In genomic region chr12:64633940-64634337, GRCh38 we compare ENCODE assay signal across 8 cellular contexts. TPM values are rescaled to one million over a fixed set of nuclear protein-coding genes. Genes with fewer than 3 reads are reported as not detected.
DNase-seq lines count a peak whose midpoint lies in the region; ATAC-seq, FAIRE-seq and TF ChIP-seq lines count a peak whose summit lies in the region.

No MANE protein-coding gene starts in this region.

- H3K27me3 ChIP-seq in IMR-90 (ENCODE audit: control insufficient read depth, insufficient read depth, low read length) (no peaks in the 10 kb centered on the region), K562 (ENCODE audit: control insufficient read depth in 2 of 2, insufficient read depth in 2 of 2, low read length in 2 of 2) (no peaks in the 10 kb centered on the region)

- no peak overlapping the region for H3K14ac ChIP-seq in IMR-90 (replicated peaks; ENCODE audit: low read depth, low read length)

- in situ Hi-C loops in IMR-90 (cut with MboI; ENCODE audit: low sequenced_read_pairs): no loop called here
- in situ Hi-C loops in K562 (cut with MboI): no loop called here

- H3K4me2 ChIP-seq in IMR-90 (ENCODE audit: low read depth, low read length) (no peak overlapping the region), K562 (ENCODE audit: insufficient read depth, low read length) (no peak overlapping the region)

- no peak overlapping the region for H4K8ac ChIP-seq in IMR-90 (ENCODE audit: low read depth in 2 of 2, low read length in 2 of 2)

- TF ChIP-seq POLR2A in IMR-90 (IDR thresholded peaks at IDR 0.05; ENCODE audit: low read depth, low read length): no peak
- no peak for TF ChIP-seq POLR2A in K562 (conservative IDR thresholded peaks at IDR 0.05)

- CTCF ChIA-PET in IMR-90 (lab: Yijun Ruan, JAX): interaction anchor here (0.6 to 0.7 kb wide), 2 partner anchors 9 to 65 kb away, joined by 3 to 6 read pairs; no protein-coding TSS in a partner anchor
- CTCF ChIA-PET in K562 (lab: Yijun Ruan, JAX; ENCODE audit: low intra/inter-chr PET ratio): no interaction called here

- H3K9ac ChIP-seq in IMR-90 (ENCODE audit: low read depth, low read length) (no peak overlapping the region), K562 (ENCODE audit: insufficient read depth in 1 of 2, low read depth in 2 of 2, low read length in 2 of 2) (no peak overlapping the region)

- H3K79me1 ChIP-seq in IMR-90 (ENCODE audit: low read depth in 1 of 2, low read length in 2 of 2): peaks cover 40 to 86% of the 10 kb centered on the region in 2 experiments

- no peak for TF ChIP-seq EP300 in K562 (IDR thresholded peaks at IDR 0.05; ENCODE audit: low read length)

- peaks cover 77% of the 10 kb centered on the region for H3K79me2 ChIP-seq in K562 (ENCODE audit: control insufficient read depth, insufficient read depth, low read length)

- H3K4me1 ChIP-seq in IMR-90 (ENCODE audit: control insufficient read depth, insufficient read depth, low read length) (peaks cover 13% of the 10 kb centered on the region), K562 (replicated peaks in 1 of 2; ENCODE audit: control insufficient read depth in 2 of 2, insufficient read depth in 2 of 2, low read length in 2 of 2) (peaks cover 4 to 30% of the 10 kb centered on the region in 2 experiments)

- FAIRE-seq in K562 (lab: Jason Lieb, UNC) (peak; percentile 84), D721Med (lab: Jason Lieb, UNC) (no peak)

- no peak overlapping the region for H2BK15ac ChIP-seq in IMR-90 (ENCODE audit: low read depth, low read length)

- H3K36me3 ChIP-seq in IMR-90 (ENCODE audit: control insufficient read depth, insufficient read depth, low read length) (peaks cover 1% of the 10 kb centered on the region), K562 (ENCODE audit: control insufficient read depth, insufficient read depth, low read length) (peaks cover 22% of the 10 kb centered on the region)

- H4K91ac ChIP-seq in IMR-90 (ENCODE audit: insufficient read depth, low read depth, low read length): no peak overlapping the region

- H2BK5ac ChIP-seq in IMR-90 (ENCODE audit: low read depth, low read length, poor library complexity, severe bottlenecking): no peak overlapping the region

- H3K56ac ChIP-seq in IMR-90 (ENCODE audit: extremely low read depth, insufficient read depth, low read length): no peak overlapping the region

- dilution Hi-C loops in IMR-90 (cut with HindIII; ENCODE audit: low sequenced_read_pairs, unreplicated experiment): no loop called here

- TF ChIP-seq CTCF in IMR-90 (conservative IDR thresholded peaks at IDR 0.05; ENCODE audit: low read depth, low read length): no peak
- TF ChIP-seq CTCF in K562 (IDR thresholded peaks at IDR 0.05 in 2 of 3, conservative IDR thresholded peaks at IDR 0.05 in 1 of 3; ENCODE audit: insufficient read depth in 2 of 3, low read depth in 1 of 3, low read length in 3 of 3): no peak
- no peak for TF ChIP-seq CTCF in D721Med (IDR thresholded peaks at IDR 0.05; ENCODE audit: insufficient read depth, missing control alignments)

- no peak overlapping the region for H3K4ac ChIP-seq in IMR-90 (ENCODE audit: low read depth, low read length)

- H3K27ac ChIP-seq in IMR-90 (ENCODE audit: insufficient read depth, low read length) (no peak overlapping the region), K562 (ENCODE audit: extremely low read depth, low read depth, low read length) (no peak overlapping the region)

- intact Hi-C loops in IMR-90 (cut with micrococcal nuclease): no loop called here
- intact Hi-C loops in K562 (cut with micrococcal nuclease): no loop called here

- ATAC-seq in IMR-90 (ENCODE audit: low read depth) (peak; percentile 71), K562 (peak; percentile 80), HG02885 (IDR thresholded peaks at IDR 0.05; ENCODE audit: poor library complexity, unreplicated experiment) (no peak)

- TF ChIP-seq RAD21 in IMR-90 (IDR thresholded peaks at IDR 0.05; ENCODE audit: low read length): no peak
- no peak for TF ChIP-seq RAD21 in K562 (CRISPR knock-in tag; conservative IDR thresholded peaks at IDR 0.05 in 1 of 2, IDR thresholded peaks at IDR 0.05 in 1 of 2)

- no peak overlapping the region for H2AK9ac ChIP-seq in IMR-90 (replicated peaks; ENCODE audit: low read depth, low read length, poor library complexity)

- peak; percentile 74 for DNase-seq in EL
- DNase-seq in IMR-90: peak; percentile 83
- peak in 1 of 4 experiments; percentile 58 for DNase-seq in K562 (ENCODE audit: extremely low read depth in 1 of 4, low spot score in 3 of 4)
- DNase-seq in mucosa of gallbladder (ENCODE audit: low spot score): peak; percentile 83
- DNase-seq in D721Med (ENCODE audit: insufficient read length, low spot score): no peak
- no peak for DNase-seq in NCI-H1694 treated with DMSO at 0.1 percent for 48 hours (lab: John Stamatoyannopoulos, UW)
- no peak for DNase-seq in NCI-H1417 (lab: John Stamatoyannopoulos, UW)

- no peak overlapping the region for H2BK120ac ChIP-seq in IMR-90 (ENCODE audit: low read depth, low read length)

- H3K9me3 ChIP-seq in IMR-90 (ENCODE audit: control insufficient read depth, insufficient read depth, low read length): peaks cover 7% of the 10 kb centered on the region
- H3K9me3 ChIP-seq in K562 (replicated peaks; ENCODE audit: control insufficient read depth, insufficient read depth, low read depth, low read length): no peaks in the 10 kb centered on the region

- no peak overlapping the region for H3K18ac ChIP-seq in IMR-90 (ENCODE audit: low read depth, low read length)

- POLR2A ChIA-PET in IMR-90 (lab: Charles Lee; ENCODE audit: unreplicated experiment) (no interaction called here), K562 (lab: Yijun Ruan, JAX) (interaction anchor here (0.6 to 1.1 kb wide), 3 partner anchors 9 to 384 kb away, joined by 3 to 8 read pairs (median 5); no protein-coding TSS in a partner anchor)

- no TSS peak for BruUV-seq in IMR-90 (replicated peaks; lab: Mats Ljungman, UMichigan)
- no TSS peak for BruUV-seq in K562 (replicated peaks; lab: Mats Ljungman, UMichigan)

- H4K5ac ChIP-seq in IMR-90 (ENCODE audit: low read depth, low read length): no peak overlapping the region

- no peak overlapping the region for H3K4me3 ChIP-seq in IMR-90 (ENCODE audit: insufficient read depth, low read depth, low read length)
- no peak overlapping the region for H3K4me3 ChIP-seq in K562

- no peak overlapping the region for H3K23ac ChIP-seq in IMR-90 (ENCODE audit: low read depth, low read length)

- no peak overlapping the region; the same call in 1 of the 2 replicates for H2AK5ac ChIP-seq in IMR-90 (ENCODE audit: low read depth, low read length)

- H2BK20ac ChIP-seq in IMR-90 (ENCODE audit: low read depth, low read length): no peak overlapping the region

- no peak overlapping the region for H2AFZ ChIP-seq in IMR-90 (replicated peaks; ENCODE audit: low read length, poor library complexity)
- H2AFZ ChIP-seq in K562 (ENCODE audit: low read depth, low read length): no peak overlapping the region

- H4K20me1 ChIP-seq in IMR-90 (ENCODE audit: insufficient read depth, low read length): peaks cover 24% of the 10 kb centered on the region; the same call in 1 of the 2 replicates
- no peaks in the 10 kb centered on the region for H4K20me1 ChIP-seq in K562 (replicated peaks; ENCODE audit: control insufficient read depth, insufficient read depth, low read length)

- peaks cover 22% of the 10 kb centered on the region for H3K9me1 ChIP-seq in IMR-90 (ENCODE audit: insufficient read depth, low read length)
- H3K9me1 ChIP-seq in K562 (ENCODE audit: control insufficient read depth, insufficient read depth, low read length): no peaks in the 10 kb centered on the region

TF ChIP-seq in IMR-90, 13 proteins besides CTCF, POLR2A, EP300 and RAD21 (continues in another document):
- peak; percentile 43; the same call in 1 of the 2 replicates for TF ChIP-seq FOS (IDR thresholded peaks at IDR 0.05; ENCODE audit: low read depth, low read length)

TF ChIP-seq in K562, 482 proteins besides CTCF, POLR2A, EP300 and RAD21 (continues in another document):
- TF ChIP-seq JUN (IDR thresholded peaks at IDR 0.05; ENCODE audit: borderline replicate concordance, low read depth, low read length): 0 out of 2 replicates have a peak, but pooled peaks have one; percentile 42
- no peak for TF ChIP-seq JUN (CRISPR knock-in tag; IDR thresholded peaks at IDR 0.05; ENCODE audit: borderline replicate concordance)
- TF ChIP-seq FOSL1 (tag; conservative IDR thresholded peaks at IDR 0.05): peak; percentile 77

RNA-seq across cellular contexts. Expression of gene RASSF3, which starts 23.6 kb away (rescaled TPM):
- total RNA-seq in IMR-90 (2012; rRNA removed): 21.4 and 39.3 TPM in 2 replicates
- polyA plus RNA-seq in IMR-90 (2012; rRNA removed): 14.2 and 18.7 TPM in 2 replicates
- 10.9 and 12.2 TPM in 2 replicates for polyA plus RNA-seq in IMR-90 (2012; cell fraction: cytosol; rRNA removed)
- polyA plus RNA-seq in IMR-90 (2012; cell fraction: nucleus; rRNA removed; ENCODE audit: low replicate concordance): 8.4 and 13.6 TPM in 2 replicates
- 7.4 and 11.3 TPM in 2 replicates for total RNA-seq in K562 (2011; cell fraction: chromatin; rRNA removed; ENCODE audit: low replicate concordance)
- 6.5 and 7.0 TPM in 2 replicates for total RNA-seq in K562 (2011; cell fraction: nucleolus; rRNA removed)
- 12.8 and 16.6 TPM in 2 replicates for total RNA-seq in K562 (2011; cell fraction: nucleoplasm; rRNA removed)
- total RNA-seq in K562 (2014; rRNA removed): 13.4 and 14.0 TPM in 2 replicates
- total RNA-seq in K562 (2014; rRNA removed; fragmentation: Illumina TruSeq; extraction: Trizol): 20.2 and 23.5 TPM in 2 replicates
- total RNA-seq in K562 (2015; rRNA removed; fragmentation: Illumina TruSeq; extraction: Trizol): 20.9 and 22.4 TPM in 2 replicates
- 35.9 and 39.2 TPM in 2 replicates for total RNA-seq in K562 (2021)
- 19.9 and 28.7 TPM in 2 replicates for polyA plus RNA-seq in K562 (2011; rRNA removed)
- 12.9 and 15.7 TPM in 2 replicates for polyA plus RNA-seq in K562 (2011; cell fraction: cytosol; rRNA removed)
- polyA plus RNA-seq in K562 (2011; cell fraction: nucleus; rRNA removed): 5.6 and 7.4 TPM in 2 replicates
- 13.8 and 16.0 TPM in 2 replicates for polyA plus RNA-seq in K562 (2012)
- polyA plus RNA-seq in K562 (2014; fragmentation: Illumina TruSeq; extraction: Trizol): 22.6 and 23.4 TPM in 2 replicates
- 1 to 10 TPM; 3.7 to 4.3 TPM for polyA plus RNA-seq in K562 (2014; fragmentation: Nextera tagmentation; extraction: Ambion mirVana)
- polyA plus RNA-seq in K562 (2014; rRNA removed): 18.9 and 19.1 TPM in 2 replicates
- 31.7 and 36.8 TPM in 2 replicates for polyA minus RNA-seq in K562 (2011; rRNA and poly(A)+ RNA removed)
- polyA minus RNA-seq in K562 (2011; cell fraction: cytosol; rRNA and poly(A)+ RNA removed): 15.4 and 26.3 TPM in 2 replicates
- polyA minus RNA-seq in K562 (2011; cell fraction: nucleus; rRNA and poly(A)+ RNA removed): 2.8 and 6.1 TPM in 2 replicates
- 130 TPM for total RNA-seq in mucosa of gallbladder

Comparison
In these comparisons a context has a peak if more than half of its experiments do, and no peak if none do; other contexts are left out.
1. DNase-seq: peak in EL (single experiment), IMR-90 (single experiment) and mucosa of gallbladder (single experiment); none in D721Med (single experiment), NCI-H1694 treated with DMSO at 0.1 percent for 48 hours (single experiment) and NCI-H1417 (0 of 3).